ENCODE assay signal across 23 cellular contexts in genomic region chr17:21373696-21374454, GRCh38. TPM values are rescaled to one million over a fixed set of nuclear protein-coding genes. Genes with fewer than 3 reads are reported as not detected.
"Had no signal": no experiment of that assay in that cellular context is flagged by ENCODE, and none has a peak within 500 bp of the region (broad histone marks: within the 10 kb centered on the region; RNA-seq: fewer than 3 reads in every experiment).

No MANE protein-coding gene starts in this region.

- DNase-seq: activated B cell treated with CpG ODN at 0.5 μM for 24 hours; activated CD4-positive, alpha-beta T cell treated with anti-CD3 and anti-CD28 coated beads for 36 hours; activated CD4-positive, alpha-beta T cell treated with anti-CD3 and anti-CD28 coated beads, Interleukin-2, amount 50 U/mL, for 48 hours; activated CD8-positive, alpha-beta memory T cell treated with anti-CD3 and anti-CD28 coated beads, Interleukin-2, amount 50 U/mL, for 48 hours; activated naive CD4-positive, alpha-beta T cell treated with Interleukin-2 at 50 U/mL for 16 hours; activated naive CD8-positive, alpha-beta T cell treated with anti-CD3 and anti-CD28 coated beads for 36 hours; activated T-cell treated with anti-CD3 and anti-CD28 coated beads, Interleukin-2, amount 50 U/mL, for 4 hours; effector CD8-positive, alpha-beta T cell; gastrocnemius medialis; head of caudate nucleus; left ventricle myocardium superior; midbrain; nucleus accumbens; stimulated activated CD4-positive, alpha-beta T cell treated with anti-CD3 and anti-CD28 coated beads, Interleukin-4, amount 100 ng/mL, for 1 hour; stimulated activated naive CD4-positive, alpha-beta T cell; upper lobe of left lung had no signal

- H3K9ac ChIP-seq: parathyroid adenoma had no signal

- H3K27me3 ChIP-seq: gastrocnemius medialis had no signal

- H3K79me2 ChIP-seq: parathyroid adenoma had no signal

- H3K36me3 Mint-ChIP-seq: activated naive CD8-positive, alpha-beta T cell treated with anti-CD3 and anti-CD28 coated beads for 36 hours; natural killer cell treated with Interleukin-12 subunit alpha and Interleukin-12 subunit beta and Interleukin-15 and Interleukin-18, amount 100 ng/mL, for 72 hours had no signal

- H3K27ac ChIP-seq: coronary artery, esophagus muscularis mucosa, gastrocnemius medialis, parathyroid adenoma, upper lobe of left lung had no signal

- H2AFZ ChIP-seq: parathyroid adenoma had no signal

- H3K4me3 Mint-ChIP-seq: activated B cell treated with CpG ODN at 0.5 μM for 24 hours; activated CD4-positive, alpha-beta T cell treated with anti-CD3 and anti-CD28 coated beads for 36 hours; activated naive CD8-positive, alpha-beta T cell treated with anti-CD3 and anti-CD28 coated beads for 36 hours; activated T-cell treated with anti-CD3 and anti-CD28 coated beads, Interleukin-2, amount 50 U/mL, for 4 hours; natural killer cell treated with Interleukin-12 subunit alpha and Interleukin-12 subunit beta and Interleukin-15 and Interleukin-18, amount 100 ng/mL, for 72 hours; T-helper 1 cell treated with Interleukin-12 subunit alpha and Interleukin-12 subunit beta and Interleukin-4 antibody, amounts not matched to agents 30 μg/mL and 1 μg/mL, for 36 hours had no signal

- H3K9me3 ChIP-seq: esophagus muscularis mucosa, gastrocnemius medialis, upper lobe of left lung had no signal

- ATAC-seq: activated CD4-positive, alpha-beta T cell treated with anti-CD3 and anti-CD28 coated beads for 36 hours; activated T-cell treated with anti-CD3 and anti-CD28 coated beads, Interleukin-2, amount 50 U/mL, for 4 hours; gastrocnemius medialis; left ventricle myocardium superior; sciatic nerve had no signal

- H3K27ac Mint-ChIP-seq: activated B cell treated with CpG ODN at 0.5 μM for 24 hours; activated CD4-positive, alpha-beta T cell treated with anti-CD3 and anti-CD28 coated beads for 36 hours; activated naive CD8-positive, alpha-beta T cell treated with anti-CD3 and anti-CD28 coated beads for 36 hours; natural killer cell treated with Interleukin-12 subunit alpha and Interleukin-12 subunit beta and Interleukin-15 and Interleukin-18, amount 100 ng/mL, for 72 hours; T-helper 1 cell treated with Interleukin-12 subunit alpha and Interleukin-12 subunit beta and Interleukin-4 antibody, amounts not matched to agents 30 μg/mL and 1 μg/mL, for 36 hours had no signal

- H3K36me3 ChIP-seq: esophagus muscularis mucosa, gastrocnemius medialis, upper lobe of left lung had no signal

- H3K9me3 Mint-ChIP-seq: activated B cell treated with CpG ODN at 0.5 μM for 24 hours; activated naive CD8-positive, alpha-beta T cell treated with anti-CD3 and anti-CD28 coated beads for 36 hours; activated T-cell treated with anti-CD3 and anti-CD28 coated beads, Interleukin-2, amount 50 U/mL, for 4 hours; natural killer cell treated with Interleukin-12 subunit alpha and Interleukin-12 subunit beta and Interleukin-15 and Interleukin-18, amount 100 ng/mL, for 72 hours; T-helper 1 cell treated with Interleukin-12 subunit alpha and Interleukin-12 subunit beta and Interleukin-4 antibody, amounts not matched to agents 30 μg/mL and 1 μg/mL, for 36 hours had no signal

- H3K4me3 ChIP-seq: coronary artery, esophagus muscularis mucosa, gastrocnemius medialis, upper lobe of left lung had no signal

RNA-seq across cellular contexts. Expression of gene KCNJ12, which starts 2.3 kb away (rescaled TPM):
- total RNA-seq: activated B cell treated with CpG ODN at 0.5 μM for 24 hours; activated CD4-positive, alpha-beta T cell treated with anti-CD3 and anti-CD28 coated beads for 36 hours; activated CD8-positive, alpha-beta memory T cell treated with anti-CD3 and anti-CD28 coated beads for 36 hours; activated naive CD8-positive, alpha-beta T cell treated with anti-CD3 and anti-CD28 coated beads for 36 hours; natural killer cell treated with Interleukin-12 subunit alpha and Interleukin-12 subunit beta and Interleukin-15 and Interleukin-18, amount 100 ng/mL, for 72 hours had no signal
